In the genomic region with DNA sequence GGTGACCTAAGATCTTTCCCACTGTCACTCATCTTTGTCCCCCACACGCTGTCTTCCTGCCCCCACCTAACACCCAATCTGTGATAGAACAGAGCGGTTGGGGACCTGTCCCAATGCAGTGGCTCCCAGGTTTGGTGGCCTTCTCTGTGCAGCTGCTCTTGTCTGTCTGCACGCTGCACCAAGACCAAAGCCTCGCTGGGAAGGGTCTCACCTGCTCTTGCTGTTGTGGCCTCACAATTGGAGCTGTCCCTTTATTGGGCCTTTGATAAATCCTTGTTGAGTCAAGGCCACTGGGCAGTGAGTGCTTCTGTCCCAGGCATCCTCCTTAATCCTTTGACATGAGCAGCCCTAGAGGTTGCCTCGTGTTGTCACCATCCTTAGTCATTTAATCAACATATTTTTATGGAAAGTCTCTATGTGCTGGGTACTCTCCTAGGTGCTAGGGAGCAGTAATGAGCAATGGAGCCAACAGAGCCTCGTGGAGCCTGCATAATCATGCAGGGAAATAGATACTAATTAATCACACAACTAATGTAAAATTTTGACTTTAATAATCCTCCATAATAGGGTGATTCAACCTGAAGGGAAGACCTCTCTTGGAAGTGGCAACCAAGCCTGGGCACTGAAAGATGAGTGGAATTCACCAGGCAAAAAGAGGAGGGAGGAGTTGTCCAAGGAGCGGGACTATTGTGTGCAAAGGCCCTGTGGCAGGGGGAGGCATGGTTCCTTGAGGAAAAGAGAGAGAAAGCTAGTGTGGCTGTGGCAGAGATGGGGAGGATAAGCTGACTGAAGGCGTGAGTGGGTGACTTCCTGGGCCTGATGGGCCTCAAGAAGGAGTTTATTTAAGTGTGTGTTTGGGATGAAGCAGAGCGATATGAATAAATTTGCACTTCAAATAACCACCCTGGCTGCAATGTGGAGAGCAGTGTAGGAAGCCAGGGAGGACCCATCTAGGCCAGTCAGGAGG, we compare ENCODE assay signal across 19 cellular contexts. TPM values are rescaled to one million over a fixed set of nuclear protein-coding genes. Genes with fewer than 3 reads are reported as not detected.
A peak's percentile ranks its signal among the peaks of the same experiment; 100 is the strongest.
DNase-seq lines count a peak whose midpoint lies in the region; ATAC-seq and TF ChIP-seq lines count a peak whose summit lies in the region.
"Had no signal": no experiment of that assay in that cellular context is flagged by ENCODE, and none has a peak within 500 bp of the region (broad histone marks: within the 10 kb centered on the region; RNA-seq: fewer than 3 reads in every experiment).

No MANE protein-coding gene starts in this region.

- no peaks in the 10 kb centered on the region for H3K36me3 ChIP-seq in HEK293 (ENCODE audit: control insufficient read depth in 2 of 2, insufficient read depth in 1 of 2, low read length in 2 of 2)
- H3K36me3 ChIP-seq in uterus: no peaks in the 10 kb centered on the region
- H3K36me3 ChIP-seq: prostate gland, thyroid gland had no signal

- H3K9me3 Mint-ChIP-seq in activated naive CD8-positive, alpha-beta T cell (ENCODE audit: low read depth): no peaks in the 10 kb centered on the region
- no peaks in the 10 kb centered on the region for H3K9me3 Mint-ChIP-seq in natural killer cell treated with Interleukin-12 subunit alpha and Interleukin-12 subunit beta and Interleukin-15 and Interleukin-18, amount 100 ng/mL, for 72 hours

- no peaks in the 10 kb centered on the region for H3K27me3 Mint-ChIP-seq in activated naive CD8-positive, alpha-beta T cell
- peaks cover 17 to 24% of the 10 kb centered on the region in 2 donors for H3K27me3 Mint-ChIP-seq in natural killer cell treated with Interleukin-12 subunit alpha and Interleukin-12 subunit beta and Interleukin-15 and Interleukin-18, amount 100 ng/mL, for 72 hours

- H3K4me1 Mint-ChIP-seq in activated naive CD8-positive, alpha-beta T cell (ENCODE audit: low read depth): peaks cover 95% of the 10 kb centered on the region
- H3K4me1 Mint-ChIP-seq in natural killer cell treated with Interleukin-12 subunit alpha and Interleukin-12 subunit beta and Interleukin-15 and Interleukin-18, amount 100 ng/mL, for 72 hours (ENCODE audit: low read depth in 2 of 2): peaks cover 36 to 43% of the 10 kb centered on the region in 2 donors

- no peaks in the 10 kb centered on the region for H3K27me3 ChIP-seq in uterus
- H3K27me3 ChIP-seq: thyroid gland had no signal

- H3K4me3 ChIP-seq in HEK293 (ENCODE audit: low read depth, low read length) (no peak overlapping the region), uterus (no peak overlapping the region)
- H3K4me3 ChIP-seq: prostate gland, thyroid gland had no signal

- H3K4me3 Mint-ChIP-seq in activated naive CD8-positive, alpha-beta T cell: peak overlapping the region; percentile 75
- H3K4me3 Mint-ChIP-seq in natural killer cell treated with Interleukin-12 subunit alpha and Interleukin-12 subunit beta and Interleukin-15 and Interleukin-18, amount 100 ng/mL, for 72 hours: peak overlapping the region; percentile 1
- H3K4me3 Mint-ChIP-seq: activated CD8-positive, alpha-beta memory T cell treated with anti-CD3 and anti-CD28 coated beads, Interleukin-2, amount 10 ng/mL, durations not matched to agents 7 days and 5 days; nephron progenitor cell had no signal

- TF ChIP-seq POLR2A in uterus (IDR thresholded peaks at IDR 0.05): no peak

- peaks cover 19% of the 10 kb centered on the region for H3K36me3 Mint-ChIP-seq in activated naive CD8-positive, alpha-beta T cell
- no peaks in the 10 kb centered on the region for H3K36me3 Mint-ChIP-seq in natural killer cell treated with Interleukin-12 subunit alpha and Interleukin-12 subunit beta and Interleukin-15 and Interleukin-18, amount 100 ng/mL, for 72 hours

- H3K4me1 ChIP-seq in HEK293 (ENCODE audit: control insufficient read depth, insufficient read depth, low read length): peaks cover 8% of the 10 kb centered on the region
- H3K4me1 ChIP-seq in uterus: no peaks in the 10 kb centered on the region
- H3K4me1 ChIP-seq: prostate gland had no signal

- TF ChIP-seq CTCF in HEK293 (tag by site-specific recombination; IDR thresholded peaks at IDR 0.05): no peak
- TF ChIP-seq CTCF in uterus (IDR thresholded peaks at IDR 0.05): no peak

- H3K27ac ChIP-seq in HEK293 (ENCODE audit: extremely low read depth, low read depth, low read length) (no peak overlapping the region), uterus (no peak overlapping the region)
- H3K27ac ChIP-seq: C4-2B, prostate gland, thyroid gland, VCaP had no signal

- POLR2A ChIA-PET in HEK293 (lab: Yijun Ruan, JAX): no interaction called here

- H3K9me3 ChIP-seq in HEK293 (ENCODE audit: control insufficient read depth, insufficient read depth, low read depth, low read length): no peaks in the 10 kb centered on the region
- H3K9me3 ChIP-seq in uterus: no peaks in the 10 kb centered on the region
- H3K9me3 ChIP-seq: prostate gland, thyroid gland had no signal

- H3K27ac Mint-ChIP-seq in activated naive CD8-positive, alpha-beta T cell: peak overlapping the region; percentile 82
- peak overlapping the region in 1 of 2 donors; percentile 28 for H3K27ac Mint-ChIP-seq in natural killer cell treated with Interleukin-12 subunit alpha and Interleukin-12 subunit beta and Interleukin-15 and Interleukin-18, amount 100 ng/mL, for 72 hours
- H3K27ac Mint-ChIP-seq: activated CD8-positive, alpha-beta memory T cell treated with anti-CD3 and anti-CD28 coated beads, Interleukin-2, amount 10 ng/mL, durations not matched to agents 7 days and 5 days; nephron progenitor cell had no signal

- peak; percentile 19 for DNase-seq in activated CD4-positive, alpha-beta T cell treated with anti-CD3 and anti-CD28 coated beads for 48 hours
- no peak for DNase-seq in activated CD4-positive, alpha-beta T cell treated with anti-CD3 and anti-CD28 coated beads, Interleukin-2, amount 50 U/mL, for 1 hour
- no peak for DNase-seq in natural killer cell treated with Interleukin-12 subunit alpha and Interleukin-12 subunit beta and Interleukin-15 and Interleukin-18, amount 100 ng/mL, for 72 hours (ENCODE audit: low spot score)
- no peak for DNase-seq in uterus
- DNase-seq in iPS-NIHi11 (ENCODE audit: low spot score): no peak
- no peak for DNase-seq in NCI-H748 (lab: John Stamatoyannopoulos, UW; ENCODE audit: unreplicated experiment)
- DNase-seq: activated CD8-positive, alpha-beta memory T cell treated with anti-CD3 and anti-CD28 coated beads, Interleukin-2, amount 10 ng/mL, durations not matched to agents 7 days and 5 days; kidney glomerular epithelial cell; NCI-H1417 treated with DMSO at 0.1 percent for 48 hours; NCI-H2171; NCI-H748 treated with DMSO at 0.1 percent for 48 hours; nephron progenitor cell; RPMI8226; thyroid gland had no signal

- no peak for ATAC-seq in natural killer cell treated with Interleukin-12 subunit alpha and Interleukin-12 subunit beta and Interleukin-15 and Interleukin-18, amount 100 ng/mL, for 72 hours
- ATAC-seq: activated CD8-positive, alpha-beta memory T cell treated with anti-CD3 and anti-CD28 coated beads, Interleukin-2, amount 10 ng/mL, durations not matched to agents 7 days and 5 days had no signal

- CTCF ChIA-PET in HEK293 (lab: Yijun Ruan, JAX): interaction anchor here (0.6 kb wide), 2 partner anchors 154 to 422 kb away, joined by 3 to 5 read pairs; no protein-coding TSS in a partner anchor

- intact Hi-C loops in uterus (cut with DNase I; ENCODE audit: low total_unique reads): no loop called here

TF ChIP-seq in HEK293, 187 proteins besides CTCF, POLR2A, EP300 and RAD21:
- no peak for TF ChIP-seq GLI4 (tag by site-specific recombination; IDR thresholded peaks at IDR 0.05)
- peak; percentile 94 for TF ChIP-seq ZNF623 (tag by site-specific recombination; IDR thresholded peaks at IDR 0.05)
- peak; percentile 74 for TF ChIP-seq EGR2 (tag by site-specific recombination; IDR thresholded peaks at IDR 0.05; ENCODE audit: low read depth)
- 0 out of 2 replicates have a peak, but pooled peaks have one; percentile 26 for TF ChIP-seq ZNF664 (tag by site-specific recombination; IDR thresholded peaks at IDR 0.05)
- no peak for TF ChIP-seq ZBTB11 (tag by site-specific recombination; conservative IDR thresholded peaks at IDR 0.05; ENCODE audit: low read depth)
- no peak for TF ChIP-seq ZNF174 (tag by site-specific recombination; IDR thresholded peaks at IDR 0.05)
- peak; percentile 41; the same call in 1 of the 2 replicates for TF ChIP-seq ZFHX2 (tag by site-specific recombination; conservative IDR thresholded peaks at IDR 0.05)

RNA-seq across cellular contexts. Expression of gene MAN1C1, which starts 57.7 kb away (rescaled TPM):
- total RNA-seq in natural killer cell treated with Interleukin-12 subunit alpha and Interleukin-12 subunit beta and Interleukin-15 and Interleukin-18, amount 100 ng/mL, for 72 hours: 1 to 10 TPM in 1 of 2 donors, under 1 TPM in 1; 0.88 to 2.5 TPM
- 10 to 100 TPM in 1 of 4 donors, 1 to 10 TPM in 3; 5.0 to 31.1 (median 7.9) TPM for total RNA-seq in uterus
